8 cellular contexts compared by ENCODE assay signal in the genomic region with DNA sequence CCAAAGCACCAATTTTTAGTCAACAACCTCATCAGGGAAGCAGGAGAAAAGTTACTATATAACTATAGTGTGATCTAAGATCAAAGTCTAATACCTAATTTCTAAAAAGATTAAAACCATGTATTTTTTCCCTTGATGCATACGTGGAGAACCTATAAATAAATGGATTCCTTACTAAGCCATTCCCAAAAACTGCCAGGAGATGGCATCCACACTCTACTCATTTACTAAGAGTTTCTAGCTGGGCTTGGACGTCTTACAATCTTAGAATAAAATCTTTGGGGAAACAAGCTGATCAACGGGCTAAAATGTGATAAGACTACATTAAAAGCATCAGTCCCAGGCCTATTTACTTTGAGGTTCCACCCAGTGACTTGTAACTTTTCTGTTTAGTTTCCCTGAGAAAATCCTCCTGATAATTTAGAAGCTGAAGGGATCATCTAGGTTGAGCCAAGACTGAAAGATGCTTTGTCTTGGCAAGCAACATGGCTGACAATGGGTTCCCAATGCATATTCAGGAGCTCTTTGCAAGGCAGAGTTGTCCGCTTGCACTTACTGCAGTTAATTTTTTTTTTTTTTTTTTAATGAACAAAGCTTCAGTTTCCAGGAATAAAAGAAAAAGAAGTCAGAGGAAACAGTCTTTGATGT.
DNase-seq lines count a peak whose midpoint lies in the region; ATAC-seq and TF ChIP-seq lines count a peak whose summit lies in the region.

No MANE protein-coding gene starts in this region.

- TF ChIP-seq CTCF in AG04449 (IDR thresholded peaks at IDR 0.05; ENCODE audit: insufficient read depth, low read length, missing control alignments) = peak; percentile 42

- CTCF ChIA-PET in AG04449 (lab: Yijun Ruan, JAX) = interaction anchor here (0.6 to 29.0 kb wide), 49 partner anchors 9 to 876 kb away, joined by 3 to 678 read pairs (median 4); partner anchors contain the start of gene MB21D2

- H3K4me3 ChIP-seq in AG04449 (ENCODE audit: low read depth, low read length) = no peak overlapping the region

- peak; percentile 49 for ATAC-seq in GM18502 (IDR thresholded peaks at IDR 0.05; ENCODE audit: poor library complexity, unreplicated experiment)
- no peak for ATAC-seq in esophagus mucosa
- ATAC-seq in HG03159 (IDR thresholded peaks at IDR 0.05; ENCODE audit: unreplicated experiment) = no peak
- ATAC-seq in HG02981 (IDR thresholded peaks at IDR 0.05; ENCODE audit: unreplicated experiment) = no peak

- DNase-seq in AG04449 (ENCODE audit: low read depth, low spot score) (no peak), NCI-H526 treated with DMSO at 0.1 percent for 48 hours (lab: John Stamatoyannopoulos, UW) (peak; percentile 40), cerebellum (ENCODE audit: low spot score) (peak; percentile 49), middle frontal gyrus (ENCODE audit: extremely low spot score, low spot score) (peak; percentile 80)

- POLR2A ChIA-PET in AG04449 (lab: Yijun Ruan, JAX) = no interaction called here
